Comparison of ENCODE assay signal across 16 cellular contexts in genomic region chr4:142373610-142374009, GRCh38.
A peak's percentile ranks its signal among the peaks of the same experiment; 100 is the strongest.
DNase-seq lines count a peak whose midpoint lies in the region; ATAC-seq and TF ChIP-seq lines count a peak whose summit lies in the region.
"Had no signal": no experiment of that assay in that cellular context is flagged by ENCODE, and none has a peak within 500 bp of the region (broad histone marks: within the 10 kb centered on the region; RNA-seq: fewer than 3 reads in every experiment).

No MANE protein-coding gene starts in this region.

- H3K4me3 ChIP-seq in ACC112 (ENCODE audit: low read depth, low read length), result no peak overlapping the region
- H3K4me3 ChIP-seq: cardiac muscle cell had no signal

- peaks cover 46% of the 10 kb centered on the region for H3K4me1 ChIP-seq in ACC112 (ENCODE audit: control insufficient read depth, insufficient read depth, low read length, unreplicated experiment)

- no peaks in the 10 kb centered on the region for H3K27me3 Mint-ChIP-seq in activated naive CD8-positive, alpha-beta T cell treated with anti-CD3 and anti-CD28 coated beads, Interleukin-2, amount 50 U/mL, for 24 hours
- H3K27me3 Mint-ChIP-seq: B cell, memory B cell had no signal

- H3K36me3 ChIP-seq in ACC112 (ENCODE audit: insufficient read depth, low read length), result no peaks in the 10 kb centered on the region
- H3K36me3 ChIP-seq: cardiac muscle cell had no signal

- peaks cover 91% of the 10 kb centered on the region for H3K4me1 Mint-ChIP-seq in activated naive CD8-positive, alpha-beta T cell treated with anti-CD3 and anti-CD28 coated beads, Interleukin-2, amount 50 U/mL, for 24 hours
- H3K4me1 Mint-ChIP-seq: B cell, memory B cell had no signal

- H3K27ac Mint-ChIP-seq in activated naive CD8-positive, alpha-beta T cell treated with anti-CD3 and anti-CD28 coated beads, Interleukin-2, amount 50 U/mL, for 24 hours, result peak overlapping the region; percentile 58
- H3K27ac Mint-ChIP-seq: B cell, memory B cell had no signal

- no peak overlapping the region for H2AFZ ChIP-seq in ACC112 (ENCODE audit: low read length, unreplicated experiment)

- peaks cover 23% of the 10 kb centered on the region for H3K79me2 ChIP-seq in ACC112 (ENCODE audit: control insufficient read depth, insufficient read depth, low read length, unreplicated experiment)

- peaks cover 9% of the 10 kb centered on the region for H3K9me3 Mint-ChIP-seq in activated naive CD8-positive, alpha-beta T cell treated with anti-CD3 and anti-CD28 coated beads, Interleukin-2, amount 50 U/mL, for 24 hours

- peak; percentile 48 for DNase-seq in ELR (ENCODE audit: low read depth)
- no peak for DNase-seq in activated naive CD8-positive, alpha-beta T cell treated with anti-CD3 and anti-CD28 coated beads, Interleukin-2, amount 50 U/mL, for 24 hours
- DNase-seq in fibroblast of peridontal ligament (ENCODE audit: extremely low read depth), result peak; percentile 66
- DNase-seq in erythroblast (lab: John Stamatoyannopoulos, UW), result no peak
- DNase-seq: DMS153; effector memory CD4-positive, alpha-beta T cell; NCI-H2029 treated with DMSO at 0.1 percent for 48 hours had no signal

- peaks cover 36% of the 10 kb centered on the region for H3K36me3 Mint-ChIP-seq in activated naive CD8-positive, alpha-beta T cell treated with anti-CD3 and anti-CD28 coated beads, Interleukin-2, amount 50 U/mL, for 24 hours (ENCODE audit: low read depth)
- H3K36me3 Mint-ChIP-seq: memory B cell had no signal

- no peak for ATAC-seq in activated naive CD8-positive, alpha-beta T cell treated with anti-CD3 and anti-CD28 coated beads, Interleukin-2, amount 50 U/mL, for 24 hours
- ATAC-seq in HG03571 (IDR thresholded peaks at IDR 0.05; ENCODE audit: unreplicated experiment), result no peak
- ATAC-seq in SK-N-SH treated with all-trans-retinoic acid at 6 μM for 48 hours, result no peak
- ATAC-seq in GM21786 (IDR thresholded peaks at IDR 0.05; ENCODE audit: unreplicated experiment), result no peak
- ATAC-seq: Panc1 had no signal

- no peaks in the 10 kb centered on the region for H3K27me3 ChIP-seq in ACC112 (ENCODE audit: insufficient read depth, low read length)
- H3K27me3 ChIP-seq: cardiac muscle cell had no signal

- TF ChIP-seq POLR2A in erythroblast (IDR thresholded peaks at IDR 0.05; ENCODE audit: low read length), result no peak

- 0 out of 2 replicates have a peak overlapping the region, but pooled peaks have one; percentile 7 for H3K27ac ChIP-seq in ACC112 (ENCODE audit: low read depth, low read length)
- H3K27ac ChIP-seq: cardiac muscle cell had no signal

- no peak overlapping the region for H3K4me3 Mint-ChIP-seq in activated naive CD8-positive, alpha-beta T cell treated with anti-CD3 and anti-CD28 coated beads, Interleukin-2, amount 50 U/mL, for 24 hours
- H3K4me3 Mint-ChIP-seq: B cell, memory B cell, nephron had no signal

TF ChIP-seq in SK-N-SH treated with all-trans-retinoic acid at 6 μM for 48 hours, 23 proteins besides CTCF, POLR2A, EP300 and RAD21:
- no peak for TF ChIP-seq RARB (CRISPR knock-in tag; IDR thresholded peaks at IDR 0.05)
- no peak for TF ChIP-seq ISL1 (CRISPR knock-in tag; IDR thresholded peaks at IDR 0.05)
- TF ChIP-seq PPARA (CRISPR knock-in tag; IDR thresholded peaks at IDR 0.05; ENCODE audit: borderline replicate concordance), result no peak
- no peak for TF ChIP-seq SNAI2 (CRISPR knock-in tag; IDR thresholded peaks at IDR 0.05)
- no peak for TF ChIP-seq ZNF565 (CRISPR knock-in tag; conservative IDR thresholded peaks at IDR 0.05; ENCODE audit: low read depth)
- no peak for TF ChIP-seq ARNTL (CRISPR knock-in tag; IDR thresholded peaks at IDR 0.05; ENCODE audit: borderline replicate concordance, low read depth)
- TF ChIP-seq CSRNP3 (CRISPR knock-in tag; IDR thresholded peaks at IDR 0.05), result no peak
TF ChIP-seq in SK-N-SH treated with all-trans-retinoic acid at 6 μM for 48 hours: peak in this region for 0.

Comparison
In these comparisons a context has a peak if more than half of its experiments do, and no peak if none do; other contexts are left out.
1. DNase-seq: peak in ELR (single experiment) and fibroblast of peridontal ligament (single experiment); none in activated naive CD8-positive, alpha-beta T cell treated with anti-CD3 and anti-CD28 coated beads, Interleukin-2, amount 50 U/mL, for 24 hours (single experiment) and erythroblast (0 of 2).